Comparison of ENCODE assay signal across 1 cellular context in genomic region chrX:132022863-132023116, GRCh38.
TF ChIP-seq lines count a peak whose summit lies in the region.

No MANE protein-coding gene starts in this region.

TF ChIP-seq in HepG2, 621 proteins besides CTCF, POLR2A, EP300 and RAD21 (continued from another document):
- TF ChIP-seq CSRNP1 (CRISPR knock-in tag; IDR thresholded peaks at IDR 0.05) = 0 out of 2 replicates have a peak, but pooled peaks have one; percentile 29
- TF ChIP-seq THAP8 (CRISPR knock-in tag; IDR thresholded peaks at IDR 0.05; ENCODE audit: borderline replicate concordance) = 0 out of 2 replicates have a peak, but pooled peaks have one; percentile 63
- TF ChIP-seq FUBP1 (CRISPR knock-in tag; IDR thresholded peaks at IDR 0.05; ENCODE audit: borderline replicate concordance) = no peak
- TF ChIP-seq MED8 (CRISPR knock-in tag; IDR thresholded peaks at IDR 0.05; ENCODE audit: insufficient replicate concordance) = no peak
- no peak for TF ChIP-seq MBNL3 (CRISPR knock-in tag; conservative IDR thresholded peaks at IDR 0.05)
- peak; percentile 48; the same call in 1 of the 2 replicates for TF ChIP-seq ZNF501 (CRISPR knock-in tag; IDR thresholded peaks at IDR 0.05)
- 0 out of 2 replicates have a peak, but pooled peaks have one; percentile 76 for TF ChIP-seq ZNF607 (CRISPR knock-in tag; IDR thresholded peaks at IDR 0.05; ENCODE audit: borderline replicate concordance)
- peak; percentile 35; the same call in 1 of the 2 replicates for TF ChIP-seq KDM5B (CRISPR knock-in tag; IDR thresholded peaks at IDR 0.05; ENCODE audit: borderline replicate concordance)
- TF ChIP-seq ZNF775 (CRISPR knock-in tag; IDR thresholded peaks at IDR 0.05; ENCODE audit: borderline replicate concordance) = no peak
- no peak for TF ChIP-seq ESRRA (CRISPR knock-in tag; IDR thresholded peaks at IDR 0.05; ENCODE audit: low read depth)
- no peak for TF ChIP-seq ZNF446 (CRISPR knock-in tag; IDR thresholded peaks at IDR 0.05)
- TF ChIP-seq ZNF160 (CRISPR knock-in tag; IDR thresholded peaks at IDR 0.05) = no peak
- 0 out of 2 replicates have a peak, but pooled peaks have one; percentile 30 for TF ChIP-seq MAX (IDR thresholded peaks at IDR 0.05)
- no peak for TF ChIP-seq NCOA2 (CRISPR knock-in tag; IDR thresholded peaks at IDR 0.05)
- TF ChIP-seq ZNF562 (CRISPR knock-in tag; IDR thresholded peaks at IDR 0.05; ENCODE audit: borderline replicate concordance) = no peak
